Comparison of ENCODE assay signal across 32 cellular contexts in the genomic region with DNA sequence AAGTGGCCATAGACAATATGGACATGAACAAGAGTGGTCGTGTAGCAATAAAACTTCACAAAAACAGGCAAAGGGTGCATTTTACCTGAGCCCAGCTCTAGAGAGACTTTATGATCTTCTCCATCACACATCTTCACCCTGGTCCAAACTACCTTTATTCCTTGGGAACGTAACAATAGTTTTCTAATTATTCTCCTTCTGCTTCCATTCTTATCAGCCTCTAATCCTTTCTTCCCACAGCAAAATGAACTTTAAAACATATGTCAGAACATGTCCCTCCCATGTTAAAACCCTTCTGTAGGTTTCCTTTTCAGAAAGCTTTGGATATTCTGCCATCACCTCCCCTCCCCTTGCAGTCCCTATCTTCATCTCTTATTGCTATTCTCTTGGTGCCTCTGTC.
"Had no signal": no experiment of that assay in that cellular context is flagged by ENCODE, and none has a peak within 500 bp of the region (broad histone marks: within the 10 kb centered on the region; RNA-seq: fewer than 3 reads in every experiment).

No MANE protein-coding gene starts in this region.

- H3K4me3 ChIP-seq: adrenal gland, ascending aorta, body of pancreas, breast epithelium, cardiac muscle cell had no signal

- H3K27ac ChIP-seq: adrenal gland, ascending aorta, body of pancreas, brain microvascular endothelial cell, breast epithelium, cardiac muscle cell had no signal

- H3K9me3 ChIP-seq: adrenal gland, ascending aorta, body of pancreas, breast epithelium had no signal

- H3K27me3 ChIP-seq: adrenal gland, ascending aorta, body of pancreas, brain microvascular endothelial cell, breast epithelium, cardiac muscle cell had no signal

- DNase-seq: activated effector memory CD4-positive, alpha-beta T cell treated with anti-CD3 and anti-CD28 coated beads, Interleukin-2, amount 50 U/mL, for 16 hours; activated effector memory CD4-positive, alpha-beta T cell treated with Interleukin-2 at 50 U/mL for 16 hours; activated gamma-delta T cell; activated gamma-delta T cell treated with Interleukin-2 at 50 U/mL for 16 hours; activated naive CD4-positive, alpha-beta T cell; activated naive CD4-positive, alpha-beta T cell treated with anti-CD3 and anti-CD28 coated beads for 36 hours; activated naive CD4-positive, alpha-beta T cell treated with anti-CD3 and anti-CD28 coated beads, Interleukin-2, amount 10 ng/mL, durations not matched to agents 7 days and 5 days; activated naive CD4-positive, alpha-beta T cell treated with anti-CD3 and anti-CD28 coated beads, Interleukin-2, amount 50 U/mL, for 16 hours; activated naive CD4-positive, alpha-beta T cell treated with Interleukin-2 at 50 U/mL for 16 hours; activated naive CD8-positive, alpha-beta T cell treated with anti-CD3 and anti-CD28 coated beads for 36 hours; activated naive CD8-positive, alpha-beta T cell treated with anti-CD3 and anti-CD28 coated beads, Interleukin-2, amount 10 ng/mL, durations not matched to agents 7 days and 5 days; activated naive CD8-positive, alpha-beta T cell treated with anti-CD3 and anti-CD28 coated beads, Interleukin-2, amount 50 U/mL, for 24 hours; activated T-cell treated with anti-CD3 and anti-CD28 coated beads, Interleukin-2, amount 50 U/mL, for 1 hour; activated T-cell treated with anti-CD3 and anti-CD28 coated beads, Interleukin-2, amount 50 U/mL, for 24 hours; activated T-cell treated with anti-CD3 and anti-CD28 coated beads, Interleukin-2, amount 50 U/mL, for 4 hours; activated T-cell treated with anti-CD3 and anti-CD28 coated beads, Interleukin-2, amount 50 U/mL, for 48 hours; activated T-cell treated with anti-CD3 and anti-CD28 coated beads, Interleukin-2, amount 50 U/mL, for 72 hours; adrenal gland; amniotic stem cell; amygdala; anterior cingulate cortex; aorta; body of pancreas; brain microvascular endothelial cell; caudate nucleus; central memory CD4-positive, alpha-beta T cell; cerebellar nuclear complex had no signal

- H3K4me1 ChIP-seq: adrenal gland, ascending aorta, body of pancreas, breast epithelium had no signal

- H3K36me3 ChIP-seq: adrenal gland, ascending aorta, brain microvascular endothelial cell, breast epithelium, cardiac muscle cell had no signal

- ATAC-seq: activated naive CD4-positive, alpha-beta T cell treated with anti-CD3 and anti-CD28 coated beads, Interleukin-2, amount 50 U/mL, for 72 hours; activated naive CD8-positive, alpha-beta T cell treated with anti-CD3 and anti-CD28 coated beads, Interleukin-2, amount 50 U/mL, for 24 hours; activated T-cell treated with anti-CD3 and anti-CD28 coated beads, Interleukin-2, amount 50 U/mL, for 4 hours; activated T-cell treated with anti-CD3 and anti-CD28 coated beads, Interleukin-2, amount 50 U/mL, for 72 hours; activated T-helper 17 cell treated with anti-CD3 and anti-CD28 coated beads, Interleukin-2, amount 50 U/mL, for 72 hours; body of pancreas had no signal
